Comparison of ENCODE assay signal across 10 cellular contexts in genomic region chr3:48845170-48845569, GRCh38. TPM values are rescaled to one million over a fixed set of nuclear protein-coding genes. Genes with fewer than 3 reads are reported as not detected.
DNase-seq lines count a peak whose midpoint lies in the region; ATAC-seq lines count a peak whose summit lies in the region.
"Had no signal": no experiment of that assay in that cellular context is flagged by ENCODE, and none has a peak within 500 bp of the region (broad histone marks: within the 10 kb centered on the region; RNA-seq: fewer than 3 reads in every experiment).

No MANE protein-coding gene starts in this region.

- H3K9me3 Mint-ChIP-seq in activated T-helper 17 cell treated with anti-CD3 and anti-CD28 coated beads, Interleukin-2, amount 50 U/mL, for 72 hours: no peaks in the 10 kb centered on the region

- peak overlapping the region; percentile 97 for H3K4me3 Mint-ChIP-seq in activated T-helper 17 cell treated with anti-CD3 and anti-CD28 coated beads, Interleukin-2, amount 50 U/mL, for 72 hours

- H3K27ac Mint-ChIP-seq in activated T-helper 17 cell treated with anti-CD3 and anti-CD28 coated beads, Interleukin-2, amount 50 U/mL, for 72 hours: no peak overlapping the region

- peaks cover 6% of the 10 kb centered on the region for H3K36me3 Mint-ChIP-seq in activated T-helper 17 cell treated with anti-CD3 and anti-CD28 coated beads, Interleukin-2, amount 50 U/mL, for 72 hours (ENCODE audit: low read depth)

- peaks cover 11% of the 10 kb centered on the region for H3K4me1 Mint-ChIP-seq in activated T-helper 17 cell treated with anti-CD3 and anti-CD28 coated beads, Interleukin-2, amount 50 U/mL, for 72 hours

- ATAC-seq in activated T-helper 17 cell treated with anti-CD3 and anti-CD28 coated beads, Interleukin-2, amount 50 U/mL, for 72 hours (replicated peaks): no peak
- ATAC-seq in GM21423 (IDR thresholded peaks at IDR 0.05; ENCODE audit: unreplicated experiment) (no peak), GM19463 (IDR thresholded peaks at IDR 0.05; ENCODE audit: unreplicated experiment) (no peak)

- peak; percentile 22 for DNase-seq in A172 (ENCODE audit: low spot score)
- DNase-seq in COLO829 (ENCODE audit: low spot score): peak; percentile 35
- peak; percentile 35 for DNase-seq in kidney tubule cell (ENCODE audit: low spot score)
- DNase-seq in EL: no peak
- no peak for DNase-seq in DMS 273 (lab: John Stamatoyannopoulos, UW; ENCODE audit: unreplicated experiment)
- DNase-seq: effector memory CD4-positive, alpha-beta T cell; tibial artery had no signal

- H3K27me3 Mint-ChIP-seq in activated T-helper 17 cell treated with anti-CD3 and anti-CD28 coated beads, Interleukin-2, amount 50 U/mL, for 72 hours: no peaks in the 10 kb centered on the region

RNA-seq across cellular contexts. Expression of gene PRKAR2A, which starts 2.5 kb away (rescaled TPM):
- 33.9 and 37.3 TPM in 2 replicates for total RNA-seq in A172 (2014; rRNA removed; shearing (Covaris generic))
- total RNA-seq in activated T-helper 17 cell treated with anti-CD3 and anti-CD28 coated beads, Interleukin-2, amount 50 U/mL, for 72 hours: 10 to 100 TPM; 23.1 to 44.5 TPM

RNA-seq across cellular contexts. Expression of gene SLC25A20, which starts 53.5 kb away (rescaled TPM):
- total RNA-seq in A172 (2014; rRNA removed; shearing (Covaris generic)): 23.9 and 45.5 TPM in 2 replicates
- total RNA-seq in activated T-helper 17 cell treated with anti-CD3 and anti-CD28 coated beads, Interleukin-2, amount 50 U/mL, for 72 hours: 10 to 100 TPM; 13.4 to 33.7 TPM

Comparison
In these comparisons a context has a peak if more than half of its experiments do, and no peak if none do; other contexts are left out.
1. DNase-seq: peak in A172 (single experiment), COLO829 (single experiment) and kidney tubule cell (single experiment); none in EL (single experiment) and DMS 273 (single experiment).